8 cellular contexts compared by ENCODE assay signal in genomic region chr4:138910914-138911336, GRCh38.
DNase-seq lines count a peak whose midpoint lies in the region; ATAC-seq and TF ChIP-seq lines count a peak whose summit lies in the region.

No MANE protein-coding gene starts in this region.

- H3K36me3 ChIP-seq in heart right ventricle (no peaks in the 10 kb centered on the region), prostate gland (no peaks in the 10 kb centered on the region)

- H3K4me3 ChIP-seq in WI38 (ENCODE audit: low read depth, low read length), result 0 out of 2 replicates have a peak overlapping the region, but pooled peaks have one; percentile 15
- peak overlapping the region in 1 of 10 donors; percentile 1 for H3K4me3 ChIP-seq in heart right ventricle
- H3K4me3 ChIP-seq in prostate gland, result no peak overlapping the region

- 10 to 17% methylated on average over 12 of the region's 12 CpGs for WGBS in heart right ventricle, 2 donors
- 14% methylated on average over 12 of the region's 12 CpGs for WGBS in prostate gland

- ATAC-seq in heart right ventricle, result peak; percentile 91 to 99 (median 98)
- ATAC-seq in GM21390 (IDR thresholded peaks at IDR 0.05; ENCODE audit: unreplicated experiment), result no peak

- TF ChIP-seq CTCF in WI38 (IDR thresholded peaks at IDR 0.05; ENCODE audit: low read depth, low read length), result no peak
- no peak for TF ChIP-seq CTCF in heart right ventricle (IDR thresholded peaks at IDR 0.05)
- TF ChIP-seq CTCF in prostate gland (IDR thresholded peaks at IDR 0.05), result no peak
- no peak for TF ChIP-seq CTCF in GM10266 (IDR thresholded peaks at IDR 0.05; ENCODE audit: control insufficient read depth, insufficient read depth, low read depth, missing control alignments)

- TF ChIP-seq POLR2A in prostate gland (IDR thresholded peaks at IDR 0.05), result peak; percentile 14

- in situ Hi-C loops in ACHN (cut with HindIII; ENCODE audit: low pct_ligation_motif_present, low pct_unique_long_range_greater_than_20kb, low sequenced_read_pairs), result no loop called here

- DNase-seq in ACHN (peak; percentile 72), NCI-H1417 (lab: John Stamatoyannopoulos, UW) (peak; percentile 87 to 99 (median 94)), heart right ventricle (peak; percentile 78 to 79), prostate gland (ENCODE audit: low spot score) (peak; percentile 88), amniotic stem cell (lab: John Stamatoyannopoulos, UW) (no peak), GM10266 (ENCODE audit: extremely low spot score) (no peak)

- H3K4me1 ChIP-seq in heart right ventricle, result peaks cover 5 to 24% (median 14%) of the 10 kb centered on the region in 9 donors
- H3K4me1 ChIP-seq in prostate gland (replicated peaks), result peaks cover 13% of the 10 kb centered on the region

- H3K27me3 ChIP-seq in heart right ventricle, result no peaks in the 10 kb centered on the region
- H3K27me3 ChIP-seq in prostate gland (replicated peaks; ENCODE audit: insufficient read depth), result no peaks in the 10 kb centered on the region

- intact Hi-C loops in heart right ventricle (cut with DNase I) (loop anchor here in 2 of 10 donors (10.0 kb wide), 2 partner anchors 226 to 876 kb away; no protein-coding TSS in a partner anchor), prostate gland (cut with DNase I) (no loop called here)

- H3K9me3 ChIP-seq in heart right ventricle (no peaks in the 10 kb centered on the region), prostate gland (no peaks in the 10 kb centered on the region)

- H3K27ac ChIP-seq in heart right ventricle, result peak overlapping the region in 7 of 10 donors; percentile 31 to 75 (median 44)
- peak overlapping the region; percentile 80 to 88 for H3K27ac ChIP-seq in prostate gland

Comparison
In these comparisons a context has a peak if more than half of its experiments do, and no peak if none do; other contexts are left out.
1. DNase-seq: peak in ACHN (single experiment), NCI-H1417 (3 of 3), heart right ventricle (2 of 2) and prostate gland (single experiment); none in amniotic stem cell (single experiment) and GM10266 (single experiment).